ENCODE assay signal across 8 cellular contexts in genomic region chr2:235666240-235666781, GRCh38.
DNase-seq lines count a peak whose midpoint lies in the region; ATAC-seq and TF ChIP-seq lines count a peak whose summit lies in the region.

No MANE protein-coding gene starts in this region.

- no TSS peak for BruUV-seq in MCF 10A (replicated peaks; lab: Mats Ljungman, UMichigan)

- TF ChIP-seq POLR2A in gastrocnemius medialis (IDR thresholded peaks at IDR 0.05) (no peak), Peyer's patch (IDR thresholded peaks at IDR 0.05) (no peak)

- peak overlapping the region; percentile 82 for H3K4me3 Mint-ChIP-seq in MCF 10A (ENCODE audit: unreplicated experiment)

- DNase-seq in GM03348 (ENCODE audit: low spot score) (peak; percentile 78), NCI-H2171 treated with DMSO at 0.1 percent for 48 hours (lab: John Stamatoyannopoulos, UW) (peak; percentile 82), MCF 10A (ENCODE audit: unreplicated experiment) (peak; percentile 88), gastrocnemius medialis (no peak), GM10248 (ENCODE audit: extremely low spot score) (no peak), Peyer's patch (no peak)

- H3K4me1 ChIP-seq in iPS-15b (ENCODE audit: control insufficient read depth, insufficient read depth, low read length), result peaks cover 16% of the 10 kb centered on the region
- H3K4me1 ChIP-seq in gastrocnemius medialis, result peaks cover 14 to 22% of the 10 kb centered on the region in 2 donors
- peaks cover 0 to 25% (median 0%) of the 10 kb centered on the region in 4 donors for H3K4me1 ChIP-seq in Peyer's patch

- H3K36me3 Mint-ChIP-seq in MCF 10A (ENCODE audit: insufficient read depth, unreplicated experiment), result peaks cover 1% of the 10 kb centered on the region

- H3K27ac Mint-ChIP-seq in MCF 10A (ENCODE audit: low read depth, unreplicated experiment), result peak overlapping the region; percentile 83

- H3K9me3 ChIP-seq in iPS-15b (ENCODE audit: control insufficient read depth, insufficient read depth, low read length), result no peaks in the 10 kb centered on the region
- no peaks in the 10 kb centered on the region for H3K9me3 ChIP-seq in gastrocnemius medialis
- no peaks in the 10 kb centered on the region for H3K9me3 ChIP-seq in Peyer's patch

- H3K27ac ChIP-seq in gastrocnemius medialis (peak overlapping the region in 3 of 4 donors; percentile 8 to 26 (median 20)), Peyer's patch (peak overlapping the region in 1 of 4 donors; percentile 42)

- in situ Hi-C loops in gastrocnemius medialis (cut with MboI; ENCODE audit: low sequenced_read_pairs in 4 of 4), result no loop called here

- peak; percentile 69 to 71 for ATAC-seq in gastrocnemius medialis
- no peak for ATAC-seq in GM21515 (IDR thresholded peaks at IDR 0.05; ENCODE audit: unreplicated experiment)

- H3K4me3 ChIP-seq in iPS-15b (ENCODE audit: low read depth, low read length) (peak overlapping the region; percentile 33), gastrocnemius medialis (peak overlapping the region; percentile 12 to 47 (median 28)), Peyer's patch (peak overlapping the region in 2 of 4 donors; percentile 8 to 9)

- no peaks in the 10 kb centered on the region for H3K9me3 Mint-ChIP-seq in MCF 10A (ENCODE audit: unreplicated experiment)

- no peaks in the 10 kb centered on the region for H3K36me3 ChIP-seq in iPS-15b (ENCODE audit: control insufficient read depth, insufficient read depth, low read length)
- no peaks in the 10 kb centered on the region for H3K36me3 ChIP-seq in gastrocnemius medialis
- H3K36me3 ChIP-seq in Peyer's patch, result no peaks in the 10 kb centered on the region

- no peaks in the 10 kb centered on the region for H3K27me3 ChIP-seq in iPS-15b (ENCODE audit: control insufficient read depth, insufficient read depth, low read length)
- H3K27me3 ChIP-seq in gastrocnemius medialis, result no peaks in the 10 kb centered on the region
- no peaks in the 10 kb centered on the region for H3K27me3 ChIP-seq in Peyer's patch

- POLR2A ChIA-PET in MCF 10A (lab: Yijun Ruan, JAX) (interaction anchor here (1.5 kb wide), 1 partner anchor 64 kb away, joined by 3 read pairs; no protein-coding TSS in a partner anchor), GM10248 (lab: Yijun Ruan, JAX) (no interaction called here)

- TF ChIP-seq CTCF in MCF 10A (IDR thresholded peaks at IDR 0.05; ENCODE audit: unreplicated experiment), result no peak
- TF ChIP-seq CTCF in gastrocnemius medialis (IDR thresholded peaks at IDR 0.05 in 4 of 5, conservative IDR thresholded peaks at IDR 0.05 in 1 of 5), result no peak
- TF ChIP-seq CTCF in GM10248 (IDR thresholded peaks at IDR 0.05; ENCODE audit: control extremely low read depth, extremely low read depth, low read depth, missing control alignments), result no peak
- TF ChIP-seq CTCF in Peyer's patch (IDR thresholded peaks at IDR 0.05), result no peak

- no peaks in the 10 kb centered on the region for H3K27me3 Mint-ChIP-seq in MCF 10A (ENCODE audit: insufficient read depth, unreplicated experiment)

- peaks cover 10% of the 10 kb centered on the region for H3K4me1 Mint-ChIP-seq in MCF 10A (ENCODE audit: insufficient read depth, unreplicated experiment)

- CTCF ChIA-PET in MCF 10A (lab: Yijun Ruan, JAX) (interaction anchor here (0.6 to 2.5 kb wide), 5 partner anchors 18 to 533 kb away, joined by 3 to 9 read pairs (median 4); no protein-coding TSS in a partner anchor), GM10248 (lab: Yijun Ruan, JAX) (no interaction called here)

- intact Hi-C loops in MCF 10A (cut with micrococcal nuclease) (loop anchor here (2.0 kb wide), 1 partner anchor 80 kb away; no protein-coding TSS in a partner anchor), gastrocnemius medialis (cut with DNase I; ENCODE audit: low total_unique reads) (loop anchor here (5.0 kb wide), 1 partner anchor 174 kb away; the partner anchor contains the start of gene AGAP1)

- no peak overlapping the region for H3K9ac ChIP-seq in iPS-15b (ENCODE audit: low read depth, low read length)

Comparison
In these comparisons a context has a peak if more than half of its experiments do, and no peak if none do; other contexts are left out.
1. DNase-seq: peak in GM03348 (single experiment), NCI-H2171 treated with DMSO at 0.1 percent for 48 hours (single experiment) and MCF 10A (single experiment); none in gastrocnemius medialis (0 of 2), GM10248 (single experiment) and Peyer's patch (0 of 3).